Comparison of ENCODE assay signal across 31 cellular contexts in genomic region chr17:79700574-79700973, GRCh38. TPM values are rescaled to one million over a fixed set of nuclear protein-coding genes. Genes with fewer than 3 reads are reported as not detected.
"Had no signal": no experiment of that assay in that cellular context is flagged by ENCODE, and none has a peak within 500 bp of the region (broad histone marks: within the 10 kb centered on the region; RNA-seq: fewer than 3 reads in every experiment).

No MANE protein-coding gene starts in this region.

- H3K4me3 Mint-ChIP-seq: natural killer cell; stimulated activated naive B cell treated with anti-CD40 and anti-IgM and Interleukin-4, amounts not matched to agents 10 μg/mL and 1 μg/mL and 100 μg/mL, for 72 hours; stimulated activated naive CD8-positive, alpha-beta T cell treated with anti-CD3 and anti-CD28 coated beads, Interleukin-15, Interleukin-2, amounts not matched to agents 100 ng/mL and 50 ng/mL, for 24 hours had no signal

- H3K36me3 Mint-ChIP-seq: natural killer cell; stimulated activated naive B cell treated with anti-CD40 and anti-IgM and Interleukin-4, amounts not matched to agents 10 μg/mL and 1 μg/mL and 100 μg/mL, for 72 hours had no signal

- H3K9me3 ChIP-seq: esophagus muscularis mucosa, gastroesophageal sphincter, heart right ventricle, lower lobe of right lung, ovary, psoas muscle, spleen, thoracic aorta, tibial nerve, upper lobe of left lung had no signal

- H3K27ac Mint-ChIP-seq: natural killer cell; stimulated activated naive B cell treated with anti-CD40 and anti-IgM and Interleukin-4, amounts not matched to agents 10 μg/mL and 1 μg/mL and 100 μg/mL, for 72 hours; stimulated activated naive CD8-positive, alpha-beta T cell treated with anti-CD3 and anti-CD28 coated beads, Interleukin-15, Interleukin-2, amounts not matched to agents 100 ng/mL and 50 ng/mL, for 24 hours had no signal

- H3K36me3 ChIP-seq: esophagus muscularis mucosa, gastroesophageal sphincter, heart right ventricle, lower lobe of right lung, ovary, spleen, thoracic aorta, tibial nerve, upper lobe of left lung had no signal

- DNase-seq: dermis blood vessel endothelial cell; effector memory CD4-positive, alpha-beta T cell; foreskin keratinocyte; heart right ventricle; hippocampal formation; kidney glomerular epithelial cell; left colon; left ventricle myocardium superior; lower lobe of right lung; natural killer cell; occipital lobe; ovary; posterior cingulate gyrus; psoas muscle; spleen; stimulated activated CD4-positive, alpha-beta T cell treated with anti-CD3 and anti-CD28 coated beads, Interleukin-2, amount 100 ng/mL, for 48 hours; stimulated activated naive B cell treated with anti-CD40 and anti-IgM and Interleukin-4, amounts not matched to agents 10 μg/mL and 1 μg/mL and 100 μg/mL, for 72 hours had no signal

- ATAC-seq: gastroesophageal sphincter; heart right ventricle; left colon; left ventricle myocardium superior; lower lobe of right lung; natural killer cell; psoas muscle; right cardiac atrium; stimulated activated naive B cell treated with anti-CD40 and anti-IgM and Interleukin-4, amounts not matched to agents 10 μg/mL and 1 μg/mL and 100 μg/mL, for 72 hours had no signal

- H3K27me3 ChIP-seq: ovary had no signal

- H3K4me3 ChIP-seq: coronary artery, esophagus muscularis mucosa, gastroesophageal sphincter, heart right ventricle, lower lobe of right lung, ovary, psoas muscle, skin epidermis, spleen, thoracic aorta, tibial nerve, upper lobe of left lung had no signal

- H3K4me1 ChIP-seq: foreskin keratinocyte, psoas muscle had no signal

- FAIRE-seq: endothelial cell of umbilical vein, islet of Langerhans, urothelium cell line had no signal

- H3K4me1 Mint-ChIP-seq: natural killer cell had no signal

- H3K27ac ChIP-seq: coronary artery, esophagus muscularis mucosa, foreskin keratinocyte, gastroesophageal sphincter, heart right ventricle, lower lobe of right lung, ovary, psoas muscle, skin epidermis, spleen, thoracic aorta, tibial nerve, upper lobe of left lung had no signal

- H3K9me3 Mint-ChIP-seq: natural killer cell; stimulated activated naive CD8-positive, alpha-beta T cell treated with anti-CD3 and anti-CD28 coated beads, Interleukin-15, Interleukin-2, amounts not matched to agents 100 ng/mL and 50 ng/mL, for 24 hours had no signal

RNA-seq across cellular contexts. Expression of gene ENPP7, which starts 30.2 kb away (rescaled TPM):
- polyA plus RNA-seq: endothelial cell of umbilical vein, fibroblast of lung, foreskin keratinocyte, heart right ventricle, neural cell, ovary, right cardiac atrium had no signal
